Comparison of ENCODE assay signal across 9 cellular contexts in the genomic region with DNA sequence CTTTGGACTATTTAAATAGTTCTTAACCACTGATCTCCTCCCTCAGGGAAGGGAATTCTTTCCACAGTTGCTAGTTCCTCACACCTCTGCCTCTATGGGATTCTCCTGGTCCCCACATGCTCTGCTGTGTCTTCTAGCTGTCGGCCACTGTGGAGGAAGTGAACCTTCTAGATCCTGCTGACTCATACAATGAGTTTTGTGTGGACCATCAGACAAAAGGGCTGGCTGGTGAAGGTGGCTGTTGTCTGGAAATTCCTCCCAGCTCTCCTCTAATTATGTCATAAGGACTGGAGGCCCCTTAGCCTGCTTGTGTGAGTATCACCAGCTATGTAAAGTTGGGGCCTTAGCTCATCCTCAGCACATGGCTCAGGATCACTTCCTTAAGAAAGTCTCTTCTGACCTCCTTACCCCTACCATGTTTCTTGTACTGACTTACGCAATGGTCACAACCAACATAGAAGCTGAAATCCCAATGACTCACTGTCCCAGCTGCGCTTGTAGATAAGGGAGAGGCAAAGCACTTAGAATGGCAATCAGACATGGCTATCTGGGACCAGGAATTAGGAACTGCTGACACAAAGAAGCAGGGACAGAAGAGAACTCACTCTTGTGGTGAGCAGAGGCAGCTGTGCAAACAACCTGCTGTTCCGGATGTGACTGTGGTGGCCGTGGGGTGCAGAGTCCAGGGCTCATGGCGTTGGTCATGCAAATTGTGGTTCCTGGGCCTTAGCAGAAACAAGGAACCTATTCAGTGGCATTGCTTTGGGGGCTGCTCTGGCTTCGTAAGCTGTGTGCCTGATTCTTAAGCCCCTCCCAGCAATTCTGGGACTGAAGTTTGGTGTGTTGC. TPM values are rescaled to one million over a fixed set of nuclear protein-coding genes. Genes with fewer than 3 reads are reported as not detected.
A peak's percentile ranks its signal among the peaks of the same experiment; 100 is the strongest.
DNase-seq lines count a peak whose midpoint lies in the region; ATAC-seq and TF ChIP-seq lines count a peak whose summit lies in the region.
"Had no signal": no experiment of that assay in that cellular context is flagged by ENCODE, and none has a peak within 500 bp of the region (broad histone marks: within the 10 kb centered on the region; RNA-seq: fewer than 3 reads in every experiment).

No MANE protein-coding gene starts in this region.

- peak in 1 of 5 donors; percentile 16 for DNase-seq in CD8-positive, alpha-beta memory T cell
- DNase-seq in NCI-H774 (lab: John Stamatoyannopoulos, UW) (peak; percentile 88), caudate nucleus (lab: John Stamatoyannopoulos, UW) (peak in 11 of 61 donors; percentile 2 to 40 (median 8)), tibial artery (peak; percentile 57 to 79)
- DNase-seq in activated CD4-positive, alpha-beta T cell treated with anti-CD3 and anti-CD28 coated beads for 1 hour: no peak

- TF ChIP-seq CTCF in liver (IDR thresholded peaks at IDR 0.05; ENCODE audit: low read depth, low read length, missing input control) (no peak), tibial artery (IDR thresholded peaks at IDR 0.05) (no peak)

- no peaks in the 10 kb centered on the region for H3K9me3 ChIP-seq in CD8-positive, alpha-beta memory T cell (ENCODE audit: low read length)
- H3K9me3 ChIP-seq in liver (ENCODE audit: control insufficient read depth in 4 of 4, low read length in 3 of 4) (no peaks in the 10 kb centered on the region), tibial artery (no peaks in the 10 kb centered on the region)

- no peaks in the 10 kb centered on the region for H3K9me3 Mint-ChIP-seq in CD8-positive, alpha-beta memory T cell

- CTCF ChIA-PET in CD8-positive, alpha-beta memory T cell (lab: Charles Lee): no interaction called here

- H3K9ac ChIP-seq in liver (ENCODE audit: low read depth in 1 of 2, low read length in 2 of 2): no peak overlapping the region

- peaks cover 4 to 30% (median 8%) of the 10 kb centered on the region in 3 donors for H3K4me1 Mint-ChIP-seq in CD8-positive, alpha-beta memory T cell

- no peaks in the 10 kb centered on the region for H3K36me3 ChIP-seq in CD8-positive, alpha-beta memory T cell (ENCODE audit: insufficient read depth, low read length)
- H3K36me3 ChIP-seq in liver (ENCODE audit: control insufficient read depth in 4 of 4, insufficient read depth in 3 of 4, low read depth in 1 of 4, low read length in 3 of 4) (no peaks in the 10 kb centered on the region), tibial artery (no peaks in the 10 kb centered on the region)

- H3K4me3 Mint-ChIP-seq in CD8-positive, alpha-beta memory T cell: peak overlapping the region in 4 of 7 donors; percentile 15 to 48 (median 36)

- H3K27me3 Mint-ChIP-seq in CD8-positive, alpha-beta memory T cell: peaks cover 0 to 2% of the 10 kb centered on the region in 2 donors

- H3K36me3 Mint-ChIP-seq in CD8-positive, alpha-beta memory T cell: no peaks in the 10 kb centered on the region

- TF ChIP-seq RAD21 in liver (IDR thresholded peaks at IDR 0.05): peak in 1 of 2 donors; percentile 32

- no peak overlapping the region for H3K4me3 ChIP-seq in CD8-positive, alpha-beta memory T cell (ENCODE audit: low read length)
- no peak overlapping the region for H3K4me3 ChIP-seq in liver (ENCODE audit: low read depth in 1 of 3, low read length in 3 of 3)
- no peak overlapping the region for H3K4me3 ChIP-seq in tibial artery
- H3K4me3 ChIP-seq: SK-N-MC had no signal

- H3K27ac Mint-ChIP-seq in CD8-positive, alpha-beta memory T cell: peak overlapping the region in 6 of 8 donors; percentile 13 to 93 (median 40)

- 32% methylated on average over 7 of the region's 7 CpGs for WGBS in liver

- H3K4me1 ChIP-seq in CD8-positive, alpha-beta memory T cell (ENCODE audit: insufficient read depth, low read length): peaks cover 10% of the 10 kb centered on the region
- H3K4me1 ChIP-seq in liver (ENCODE audit: control insufficient read depth in 4 of 4, insufficient read depth in 4 of 4, low read length in 3 of 4) (peaks cover 0 to 3% (median under 1%) of the 10 kb centered on the region in 4 donors), tibial artery (no peaks in the 10 kb centered on the region)

- H3K27me3 ChIP-seq in CD8-positive, alpha-beta memory T cell (ENCODE audit: insufficient read depth, low read length, poor library complexity, severe bottlenecking): no peaks in the 10 kb centered on the region
- H3K27me3 ChIP-seq in liver (ENCODE audit: control insufficient read depth in 4 of 4, insufficient read depth in 4 of 4, low read length in 3 of 4) (no peaks in the 10 kb centered on the region), tibial artery (no peaks in the 10 kb centered on the region)

- peak; percentile 77 for ATAC-seq in HG03175 (IDR thresholded peaks at IDR 0.05; ENCODE audit: unreplicated experiment)

- H3K27ac ChIP-seq in CD8-positive, alpha-beta memory T cell (ENCODE audit: low read depth, low read length): peak overlapping the region; percentile 66
- H3K27ac ChIP-seq in caudate nucleus (ENCODE audit: low read depth, low read length): peak overlapping the region; percentile 27
- peak overlapping the region; percentile 58 to 64 for H3K27ac ChIP-seq in liver (ENCODE audit: low read depth in 1 of 2, low read length in 2 of 2)
- H3K27ac ChIP-seq in tibial artery: peak overlapping the region in 1 of 2 donors; percentile 9
- H3K27ac ChIP-seq: SK-N-MC had no signal

- peak; percentile 69 for TF ChIP-seq POLR2A in GM19193 (IDR thresholded peaks at IDR 0.05; ENCODE audit: extremely low read depth, insufficient read depth, insufficient read length)

- POLR2A ChIA-PET in CD8-positive, alpha-beta memory T cell (lab: Charles Lee): no interaction called here

- intact Hi-C loops in tibial artery (cut with DNase I; ENCODE audit: low total_unique reads): no loop called here

TF ChIP-seq in liver, 16 proteins besides CTCF, POLR2A, EP300 and RAD21:
- TF ChIP-seq HNF4A (conservative IDR thresholded peaks at IDR 0.05) (no peak), EGR1 (IDR thresholded peaks at IDR 0.05; ENCODE audit: low read depth in 2 of 2) (no peak), SP1 (IDR thresholded peaks at IDR 0.05) (peak; percentile 41), JUND (IDR thresholded peaks at IDR 0.05) (peak; percentile 35 to 67), TAF1 (conservative IDR thresholded peaks at IDR 0.05) (no peak), HNF4G (IDR thresholded peaks at IDR 0.05) (no peak), GABPA (IDR thresholded peaks at IDR 0.05 in 1 of 2, conservative IDR thresholded peaks at IDR 0.05 in 1 of 2) (no peak), FOXA1 (IDR thresholded peaks at IDR 0.05) (no peak), FOXA2 (IDR thresholded peaks at IDR 0.05) (no peak), YY1 (IDR thresholded peaks at IDR 0.05) (peak; percentile 11), NR2F2 (IDR thresholded peaks at IDR 0.05) (no peak), RXRA (IDR thresholded peaks at IDR 0.05) (peak in 1 of 2 donors; percentile 18)
- TF ChIP-seq, protein P1, sequence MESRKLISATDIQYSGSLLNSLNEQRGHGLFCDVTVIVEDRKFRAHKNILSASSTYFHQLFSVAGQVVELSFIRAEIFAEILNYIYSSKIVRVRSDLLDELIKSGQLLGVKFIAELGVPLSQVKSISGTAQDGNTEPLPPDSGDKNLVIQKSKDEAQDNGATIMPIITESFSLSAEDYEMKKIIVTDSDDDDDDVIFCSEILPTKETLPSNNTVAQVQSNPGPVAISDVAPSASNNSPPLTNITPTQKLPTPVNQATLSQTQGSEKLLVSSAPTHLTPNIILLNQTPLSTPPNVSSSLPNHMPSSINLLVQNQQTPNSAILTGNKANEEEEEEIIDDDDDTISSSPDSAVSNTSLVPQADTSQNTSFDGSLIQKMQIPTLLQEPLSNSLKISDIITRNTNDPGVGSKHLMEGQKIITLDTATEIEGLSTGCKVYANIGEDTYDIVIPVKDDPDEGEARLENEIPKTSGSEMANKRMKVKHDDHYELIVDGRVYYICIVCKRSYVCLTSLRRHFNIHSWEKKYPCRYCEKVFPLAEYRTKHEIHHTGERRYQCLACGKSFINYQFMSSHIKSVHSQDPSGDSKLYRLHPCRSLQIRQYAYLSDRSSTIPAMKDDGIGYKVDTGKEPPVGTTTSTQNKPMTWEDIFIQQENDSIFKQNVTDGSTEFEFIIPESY (IDR thresholded peaks at IDR 0.05): no peak
- TF ChIP-seq, protein P2, sequence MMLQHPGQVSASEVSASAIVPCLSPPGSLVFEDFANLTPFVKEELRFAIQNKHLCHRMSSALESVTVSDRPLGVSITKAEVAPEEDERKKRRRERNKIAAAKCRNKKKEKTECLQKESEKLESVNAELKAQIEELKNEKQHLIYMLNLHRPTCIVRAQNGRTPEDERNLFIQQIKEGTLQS (IDR thresholded peaks at IDR 0.05): no peak
- TF ChIP-seq, protein P3, sequence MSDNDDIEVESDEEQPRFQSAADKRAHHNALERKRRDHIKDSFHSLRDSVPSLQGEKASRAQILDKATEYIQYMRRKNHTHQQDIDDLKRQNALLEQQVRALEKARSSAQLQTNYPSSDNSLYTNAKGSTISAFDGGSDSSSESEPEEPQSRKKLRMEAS (IDR thresholded peaks at IDR 0.05): peak; percentile 12
- TF ChIP-seq, protein P4, sequence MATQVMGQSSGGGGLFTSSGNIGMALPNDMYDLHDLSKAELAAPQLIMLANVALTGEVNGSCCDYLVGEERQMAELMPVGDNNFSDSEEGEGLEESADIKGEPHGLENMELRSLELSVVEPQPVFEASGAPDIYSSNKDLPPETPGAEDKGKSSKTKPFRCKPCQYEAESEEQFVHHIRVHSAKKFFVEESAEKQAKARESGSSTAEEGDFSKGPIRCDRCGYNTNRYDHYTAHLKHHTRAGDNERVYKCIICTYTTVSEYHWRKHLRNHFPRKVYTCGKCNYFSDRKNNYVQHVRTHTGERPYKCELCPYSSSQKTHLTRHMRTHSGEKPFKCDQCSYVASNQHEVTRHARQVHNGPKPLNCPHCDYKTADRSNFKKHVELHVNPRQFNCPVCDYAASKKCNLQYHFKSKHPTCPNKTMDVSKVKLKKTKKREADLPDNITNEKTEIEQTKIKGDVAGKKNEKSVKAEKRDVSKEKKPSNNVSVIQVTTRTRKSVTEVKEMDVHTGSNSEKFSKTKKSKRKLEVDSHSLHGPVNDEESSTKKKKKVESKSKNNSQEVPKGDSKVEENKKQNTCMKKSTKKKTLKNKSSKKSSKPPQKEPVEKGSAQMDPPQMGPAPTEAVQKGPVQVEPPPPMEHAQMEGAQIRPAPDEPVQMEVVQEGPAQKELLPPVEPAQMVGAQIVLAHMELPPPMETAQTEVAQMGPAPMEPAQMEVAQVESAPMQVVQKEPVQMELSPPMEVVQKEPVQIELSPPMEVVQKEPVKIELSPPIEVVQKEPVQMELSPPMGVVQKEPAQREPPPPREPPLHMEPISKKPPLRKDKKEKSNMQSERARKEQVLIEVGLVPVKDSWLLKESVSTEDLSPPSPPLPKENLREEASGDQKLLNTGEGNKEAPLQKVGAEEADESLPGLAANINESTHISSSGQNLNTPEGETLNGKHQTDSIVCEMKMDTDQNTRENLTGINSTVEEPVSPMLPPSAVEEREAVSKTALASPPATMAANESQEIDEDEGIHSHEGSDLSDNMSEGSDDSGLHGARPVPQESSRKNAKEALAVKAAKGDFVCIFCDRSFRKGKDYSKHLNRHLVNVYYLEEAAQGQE (IDR thresholded peaks at IDR 0.05): no peak

RNA-seq across cellular contexts. Expression of a gene that starts 2.5 kb away (rescaled TPM):
- total RNA-seq in CD8-positive, alpha-beta memory T cell: under 1 TPM; 0.37 to 0.86 TPM
- 0.08 TPM for polyA plus RNA-seq in CD8-positive, alpha-beta memory T cell
- 1 to 10 TPM in 1 of 2 donors, under 1 TPM in 1; 0.93 to 1.0 TPM for total RNA-seq in liver
- under 1 TPM; 0.02 to 0.07 TPM for polyA plus RNA-seq in liver
